In genomic region chr22:23691748-23692423, GRCh38 we compare ENCODE assay signal across 22 cellular contexts. TPM values are rescaled to one million over a fixed set of nuclear protein-coding genes. Genes with fewer than 3 reads are reported as not detected.
DNase-seq lines count a peak whose midpoint lies in the region; ATAC-seq lines count a peak whose summit lies in the region.
"Had no signal": no experiment of that assay in that cellular context is flagged by ENCODE, and none has a peak within 500 bp of the region (broad histone marks: within the 10 kb centered on the region; RNA-seq: fewer than 3 reads in every experiment).

No MANE protein-coding gene starts in this region.

- H3K27ac Mint-ChIP-seq in stimulated activated effector memory CD8-positive, alpha-beta T cell treated with anti-CD3 and anti-CD28 coated beads, Interleukin-12 subunit alpha, Interleukin-12 subunit beta, amount 100 ng/mL, for 72 hours, result peak overlapping the region; percentile 43

- no peaks in the 10 kb centered on the region for H3K36me3 Mint-ChIP-seq in stimulated activated effector memory CD8-positive, alpha-beta T cell treated with anti-CD3 and anti-CD28 coated beads, Interleukin-12 subunit alpha, Interleukin-12 subunit beta, amount 100 ng/mL, for 72 hours

- H3K4me2 ChIP-seq in Karpas-422 (ENCODE audit: low read depth, low read length, poor library complexity, severe bottlenecking), result peak overlapping the region; percentile 62

- H3K4me1 Mint-ChIP-seq in stimulated activated effector memory CD8-positive, alpha-beta T cell treated with anti-CD3 and anti-CD28 coated beads, Interleukin-12 subunit alpha, Interleukin-12 subunit beta, amount 100 ng/mL, for 72 hours, result peaks cover 24% of the 10 kb centered on the region

- H3K79me2 ChIP-seq in Karpas-422 (ENCODE audit: low read length), result peaks cover 3% of the 10 kb centered on the region

- peak overlapping the region; percentile 40; the same call in 1 of the 2 replicates for H3K4me3 ChIP-seq in Karpas-422 (ENCODE audit: low read length)
- H3K4me3 ChIP-seq: MG63 had no signal

- H3K9ac ChIP-seq in Karpas-422 (ENCODE audit: low read length), result peak overlapping the region; percentile 68

- no peak overlapping the region for H3K4me3 Mint-ChIP-seq in stimulated activated effector memory CD8-positive, alpha-beta T cell treated with anti-CD3 and anti-CD28 coated beads, Interleukin-12 subunit alpha, Interleukin-12 subunit beta, amount 100 ng/mL, for 72 hours

- H3K27ac ChIP-seq in Karpas-422 (ENCODE audit: low read length), result peak overlapping the region; percentile 98

- H3K4me1 ChIP-seq in Karpas-422 (ENCODE audit: low read length), result peaks cover 73% of the 10 kb centered on the region

- ATAC-seq in Right ventricle myocardium inferior, result no peak
- ATAC-seq in left ventricle myocardium superior, result no peak
- ATAC-seq in stimulated activated effector memory CD8-positive, alpha-beta T cell treated with anti-CD3 and anti-CD28 coated beads, Interleukin-12 subunit alpha, Interleukin-12 subunit beta, amount 100 ng/mL, for 72 hours, result no peak
- ATAC-seq in HG02642 (IDR thresholded peaks at IDR 0.05; ENCODE audit: poor library complexity, unreplicated experiment), result no peak
- no peak for ATAC-seq in HG03457 (IDR thresholded peaks at IDR 0.05; ENCODE audit: unreplicated experiment)

- no peaks in the 10 kb centered on the region for H4K20me1 ChIP-seq in Karpas-422 (ENCODE audit: insufficient read depth, low read depth, low read length)

- no peaks in the 10 kb centered on the region for H3K27me3 ChIP-seq in Karpas-422 (ENCODE audit: low read length)
- H3K27me3 ChIP-seq: MG63 had no signal

- DNase-seq in Right ventricle myocardium inferior (ENCODE audit: missing footprints) (peak; percentile 9), left ventricle myocardium superior (no peak), Karpas-422 (peak; percentile 81), mesenteric fat pad (ENCODE audit: low spot score) (peak; percentile 62)
- DNase-seq in stimulated activated effector memory CD8-positive, alpha-beta T cell treated with anti-CD3 and anti-CD28 coated beads, Interleukin-12 subunit alpha, Interleukin-12 subunit beta, amount 100 ng/mL, for 72 hours (ENCODE audit: low spot score in 2 of 2), result no peak
- no peak for DNase-seq in stimulated activated CD4-positive, alpha-beta T cell treated with anti-CD3 and anti-CD28 coated beads, Interleukin-2, amount 100 ng/mL, for 24 hours
- DNase-seq: EL, GF-D8, MG63, NCI-H1417, NCI-H1694 treated with DMSO at 0.1 percent for 48 hours, NCI-H2081 treated with DMSO at 0.1 percent for 48 hours, NCI-H2171 treated with DMSO at 0.1 percent for 48 hours, NCI-H524 treated with DMSO at 0.1 percent for 48 hours, NCI-H82, SHP77 had no signal

- H3K9me3 Mint-ChIP-seq in stimulated activated effector memory CD8-positive, alpha-beta T cell treated with anti-CD3 and anti-CD28 coated beads, Interleukin-12 subunit alpha, Interleukin-12 subunit beta, amount 100 ng/mL, for 72 hours, result no peaks in the 10 kb centered on the region

- intact Hi-C loops in Right ventricle myocardium inferior (cut with DNase I), result no loop called here
- intact Hi-C loops in left ventricle myocardium superior (cut with micrococcal nuclease), result no loop called here

- H2AFZ ChIP-seq in Karpas-422 (ENCODE audit: low read length), result no peak overlapping the region

- peaks cover 38% of the 10 kb centered on the region for H3K36me3 ChIP-seq in Karpas-422 (ENCODE audit: insufficient read depth, low read length)
- H3K36me3 ChIP-seq: MG63 had no signal

- H3K9me2 ChIP-seq in Karpas-422 (replicated peaks; ENCODE audit: insufficient read depth, low read length), result no peaks in the 10 kb centered on the region

- H3K9me3 ChIP-seq in Karpas-422 (ENCODE audit: low read length), result no peaks in the 10 kb centered on the region
- H3K9me3 ChIP-seq: MG63 had no signal

RNA-seq across cellular contexts. Expression of gene RGL4, which starts 1.1 kb away (rescaled TPM):
- total RNA-seq in Right ventricle myocardium inferior, result not detected
- not detected for total RNA-seq in left ventricle myocardium superior
- total RNA-seq in Karpas-422 (2014; rRNA removed; shearing (Covaris generic); ENCODE audit: low replicate concordance), result 103 and 125 TPM in 2 replicates
- 1.5 TPM for total RNA-seq in mesenteric fat pad
- total RNA-seq: A172, H1, LHCN-M2 had no signal

RNA-seq across cellular contexts. Expression of gene ZNF70, which starts 59.0 kb away (rescaled TPM):
- total RNA-seq in Right ventricle myocardium inferior, result 3.2 TPM
- 3.5 TPM for total RNA-seq in left ventricle myocardium superior
- total RNA-seq in Karpas-422 (2014; rRNA removed; shearing (Covaris generic); ENCODE audit: low replicate concordance), result 8.5 and 12.0 TPM in 2 replicates
- total RNA-seq in mesenteric fat pad, result 7.8 TPM

RNA-seq across cellular contexts. Expression of gene DRICH1, which starts 59.8 kb away (rescaled TPM):
- total RNA-seq in Right ventricle myocardium inferior, result not detected
- not detected for total RNA-seq in left ventricle myocardium superior
- 1.2 TPM in 1 of 2 replicates, not detected in the other for total RNA-seq in Karpas-422 (2014; rRNA removed; shearing (Covaris generic); ENCODE audit: low replicate concordance)
- 0.39 TPM for total RNA-seq in mesenteric fat pad
- total RNA-seq: A172, LHCN-M2, RPMI7951 had no signal

Comparison
In these comparisons a context has a peak if more than half of its experiments do, and no peak if none do; other contexts are left out.
1. DNase-seq: peak in Right ventricle myocardium inferior (single experiment), Karpas-422 (single experiment) and mesenteric fat pad (single experiment); none in left ventricle myocardium superior (single experiment), stimulated activated effector memory CD8-positive, alpha-beta T cell treated with anti-CD3 and anti-CD28 coated beads, Interleukin-12 subunit alpha, Interleukin-12 subunit beta, amount 100 ng/mL, for 72 hours (0 of 2) and stimulated activated CD4-positive, alpha-beta T cell treated with anti-CD3 and anti-CD28 coated beads, Interleukin-2, amount 100 ng/mL, for 24 hours (0 of 2).
2. RNA of gene RGL4, which starts 1.1 kb away (total RNA-seq): 103 to 125 TPM in Karpas-422; 1.5 TPM in mesenteric fat pad (single experiment), not detected in Right ventricle myocardium inferior (single experiment) and not detected in left ventricle myocardium superior (single experiment); every median in the first group is over 10 times any median in the second.